ENCODE assay signal across 30 cellular contexts in the genomic region with DNA sequence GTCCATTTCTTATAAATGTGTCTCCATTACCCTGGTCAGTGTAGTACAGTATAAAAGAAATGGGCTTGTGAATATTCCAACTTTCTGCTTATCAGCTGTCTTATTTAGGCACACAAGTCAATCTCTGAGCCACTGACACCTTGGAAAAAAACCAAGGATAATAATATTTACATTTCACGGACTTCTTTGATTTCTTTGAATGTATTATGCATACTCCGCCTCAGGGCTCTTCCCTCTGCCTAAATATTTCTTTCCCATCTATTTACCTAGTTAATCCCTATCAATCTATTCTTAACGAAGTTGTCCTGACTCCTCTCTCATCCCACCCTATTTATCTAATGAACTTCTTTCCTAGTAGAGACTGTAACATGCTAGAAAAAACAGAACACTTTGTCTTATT.
A peak's percentile ranks its signal among the peaks of the same experiment; 100 is the strongest.
DNase-seq lines count a peak whose midpoint lies in the region; FAIRE-seq and TF ChIP-seq lines count a peak whose summit lies in the region.
"Had no signal": no experiment of that assay in that cellular context is flagged by ENCODE, and none has a peak within 500 bp of the region (broad histone marks: within the 10 kb centered on the region; RNA-seq: fewer than 3 reads in every experiment).

No MANE protein-coding gene starts in this region.

- in situ Hi-C loops in HAP-1 (cut with MboI; ENCODE audit: low sequenced_read_pairs), result no loop called here

- intact Hi-C loops in posterior vena cava (cut with DNase I), result no loop called here

- TF ChIP-seq CTCF in LNCaP clone FGC (IDR thresholded peaks at IDR 0.05; ENCODE audit: control insufficient read depth, extremely low read depth, insufficient read depth), result no peak

- no peak for TF ChIP-seq POLR2A in H54 (IDR thresholded peaks at IDR 0.05; ENCODE audit: low read depth, low read length)

- FAIRE-seq in H54 (lab: Jason Lieb, UNC), result peak; percentile 36
- FAIRE-seq: A204.1, A549, D721Med had no signal

- H3K4me3 ChIP-seq in HAP-1, result no peak overlapping the region
- no peak overlapping the region for H3K4me3 ChIP-seq in LNCaP clone FGC (ENCODE audit: low read depth, low read length)
- H3K4me3 ChIP-seq: A549; BLaER1; BLaER1 treated with 17β-estradiol and CSF1 and Interleukin-3, amounts not matched to agents 10 nM and 100 nM had no signal

- H3K4me1 ChIP-seq in HAP-1, result peaks cover 7% of the 10 kb centered on the region
- H3K4me1 ChIP-seq: A549, BE2C, BLaER1 had no signal

- no peaks in the 10 kb centered on the region for H3K27me3 ChIP-seq in HAP-1 (ENCODE audit: low read depth)
- H3K27me3 ChIP-seq: BE2C; BLaER1; BLaER1 treated with 17β-estradiol and CSF1 and Interleukin-3, amounts not matched to agents 10 nM and 100 nM had no signal

- DNase-seq in H54 (ENCODE audit: insufficient read length, low spot score) (no peak), HAP-1 (ENCODE audit: low spot score in 2 of 2) (peak; percentile 15 to 64), LNCaP clone FGC (ENCODE audit: low read depth) (peak; percentile 65), posterior vena cava (ENCODE audit: low spot score) (no peak), DMS 273 treated with DMSO at 0.1 percent for 48 hours (lab: John Stamatoyannopoulos, UW) (no peak), HPDE6-E6E7 (ENCODE audit: extremely low spot score) (no peak)
- DNase-seq: 8988T; ACHN; AML-193; BE2C; C1 segment of cervical spinal cord; Caco-2; Calu3; CD4-positive, alpha-beta memory T cell; CD4-positive, alpha-beta T cell; CD4-positive, CD25-positive, alpha-beta regulatory T cell; CD8-positive, alpha-beta memory T cell; CD8-positive, alpha-beta T cell; COR-L47; DMS153; DMS53; DMS79; DMS79 treated with DMSO at 0.1 percent for 48 hours; DND-41; EL had no signal

- H3K9me3 ChIP-seq in HAP-1, result no peaks in the 10 kb centered on the region; the same call in 1 of the 2 replicates
- H3K9me3 ChIP-seq: A549, BE2C, Caco-2 had no signal

- no peaks in the 10 kb centered on the region for H3K36me3 ChIP-seq in HAP-1 (replicated peaks)
- H3K36me3 ChIP-seq: BE2C; BLaER1; BLaER1 treated with 17β-estradiol and CSF1 and Interleukin-3, amounts not matched to agents 10 nM and 100 nM had no signal

Comparison
In these comparisons a context has a peak if more than half of its experiments do, and no peak if none do; other contexts are left out.
1. DNase-seq: peak in HAP-1 (2 of 2) and LNCaP clone FGC (single experiment); none in H54 (single experiment), posterior vena cava (single experiment), DMS 273 treated with DMSO at 0.1 percent for 48 hours (single experiment) and HPDE6-E6E7 (single experiment).